In genomic region chr20:52622086-52622485, GRCh38 we compare ENCODE assay signal across 16 cellular contexts.
DNase-seq lines count a peak whose midpoint lies in the region; ATAC-seq and TF ChIP-seq lines count a peak whose summit lies in the region.
"Had no signal": no experiment of that assay in that cellular context is flagged by ENCODE, and none has a peak within 500 bp of the region (broad histone marks: within the 10 kb centered on the region; RNA-seq: fewer than 3 reads in every experiment).

No MANE protein-coding gene starts in this region.

- ATAC-seq in upper lobe of right lung (no peak), heart right ventricle (no peak)
- ATAC-seq: CD8-positive, alpha-beta T cell; Panc1 had no signal

- H3K4me3 Mint-ChIP-seq in immature natural killer cell = no peak overlapping the region
- H3K4me3 Mint-ChIP-seq: CD8-positive, alpha-beta T cell; IgD-negative memory B cell had no signal

- no peak overlapping the region for H2BK120ac ChIP-seq in trophoblast cell (ENCODE audit: insufficient read depth, low read length, poor library complexity)

- H2AK5ac ChIP-seq in trophoblast cell (ENCODE audit: low read length) = no peak overlapping the region

- H3K4me2 ChIP-seq in trophoblast cell (ENCODE audit: low read length) = no peak overlapping the region

- H3K4me3 ChIP-seq in epithelial cell of esophagus (ENCODE audit: low read length) (no peak overlapping the region), trophoblast cell (ENCODE audit: low read depth, low read length) (no peak overlapping the region), upper lobe of right lung (no peak overlapping the region), heart right ventricle (no peak overlapping the region)

- H2AFZ ChIP-seq in trophoblast cell (ENCODE audit: insufficient read depth, low read length, poor library complexity) = no peak overlapping the region

- H3K27ac Mint-ChIP-seq in immature natural killer cell = no peak overlapping the region
- H3K27ac Mint-ChIP-seq: CD8-positive, alpha-beta T cell; IgD-negative memory B cell had no signal

- no peak overlapping the region for H4K8ac ChIP-seq in trophoblast cell (ENCODE audit: low read depth, low read length)

- H4K12ac ChIP-seq in trophoblast cell (ENCODE audit: low read depth, low read length) = no peak overlapping the region

- H3K27me3 ChIP-seq in trophoblast cell (ENCODE audit: insufficient read depth, low read length) (no peaks in the 10 kb centered on the region), upper lobe of right lung (no peaks in the 10 kb centered on the region), heart right ventricle (peaks cover 0 to 15% (median 0%) of the 10 kb centered on the region in 7 donors)
- H3K27me3 ChIP-seq: BE2C had no signal

- no peaks in the 10 kb centered on the region for H3K79me2 ChIP-seq in trophoblast cell (ENCODE audit: control insufficient read depth, insufficient read depth, low read length, poor library complexity)

- no peaks in the 10 kb centered on the region for H3K9me3 Mint-ChIP-seq in immature natural killer cell
- H3K9me3 Mint-ChIP-seq: CD8-positive, alpha-beta T cell; IgD-negative memory B cell had no signal

- DNase-seq in AG08395 (ENCODE audit: low spot score) (peak; percentile 44), LHCN-M2 (ENCODE audit: low read depth) (peak; percentile 93), epithelial cell of esophagus (ENCODE audit: low read depth) (peak; percentile 3), trophoblast cell (peak; percentile 30 to 84), upper lobe of right lung (no peak), heart right ventricle (no peak), midbrain (lab: John Stamatoyannopoulos, UW) (no peak), immature natural killer cell (no peak)
- DNase-seq: BE2C; CD8-positive, alpha-beta T cell; NCI-H1436; NCI-H2029 treated with DMSO at 0.1 percent for 48 hours; NCI-H510A treated with DMSO at 0.1 percent for 48 hours; SHP77 had no signal

- H3K27me3 Mint-ChIP-seq in immature natural killer cell (ENCODE audit: low read depth in 3 of 3) = peaks cover 0 to 3% (median 0%) of the 10 kb centered on the region in 3 donors

- TF ChIP-seq CTCF in epithelial cell of esophagus (IDR thresholded peaks at IDR 0.05; ENCODE audit: insufficient read depth, low read depth, low read length, missing control alignments) = no peak
- TF ChIP-seq CTCF in upper lobe of right lung (IDR thresholded peaks at IDR 0.05) = no peak
- no peak for TF ChIP-seq CTCF in heart right ventricle (IDR thresholded peaks at IDR 0.05)

- no peak overlapping the region for H3K23ac ChIP-seq in trophoblast cell (ENCODE audit: low read length)

- intact Hi-C loops in upper lobe of right lung (cut with DNase I) = no loop called here
- intact Hi-C loops in heart right ventricle (cut with DNase I) = no loop called here

- H3K36me3 ChIP-seq in trophoblast cell (ENCODE audit: control insufficient read depth in 1 of 2, insufficient read depth in 2 of 2, low read length in 2 of 2) = no peaks in the 10 kb centered on the region
- no peaks in the 10 kb centered on the region for H3K36me3 ChIP-seq in upper lobe of right lung
- H3K36me3 ChIP-seq in heart right ventricle = no peaks in the 10 kb centered on the region
- H3K36me3 ChIP-seq: BE2C had no signal

- no peak overlapping the region for H2BK5ac ChIP-seq in trophoblast cell (ENCODE audit: low read depth, low read length, poor library complexity)

- no peak overlapping the region for H3K4ac ChIP-seq in trophoblast cell (ENCODE audit: low read depth, low read length)

- H3K27ac ChIP-seq in trophoblast cell (ENCODE audit: low read depth, low read length) = no peak overlapping the region
- H3K27ac ChIP-seq in upper lobe of right lung = no peak overlapping the region
- H3K27ac ChIP-seq in heart right ventricle = no peak overlapping the region

- no peaks in the 10 kb centered on the region for H3K79me1 ChIP-seq in trophoblast cell (ENCODE audit: low read length)

- H3K9me3 ChIP-seq in trophoblast cell (ENCODE audit: insufficient read depth, low read depth, low read length) = no peaks in the 10 kb centered on the region
- H3K9me3 ChIP-seq in upper lobe of right lung = no peaks in the 10 kb centered on the region
- no peaks in the 10 kb centered on the region for H3K9me3 ChIP-seq in heart right ventricle
- H3K9me3 ChIP-seq: BE2C had no signal

- H3K36me3 Mint-ChIP-seq in immature natural killer cell = no peaks in the 10 kb centered on the region
- H3K36me3 Mint-ChIP-seq: CD8-positive, alpha-beta T cell; IgD-negative memory B cell had no signal

- H3K9ac ChIP-seq in trophoblast cell (ENCODE audit: low read length) = no peak overlapping the region

- no peak overlapping the region for H3K14ac ChIP-seq in trophoblast cell (ENCODE audit: low read length)

- H2BK12ac ChIP-seq in trophoblast cell (ENCODE audit: low read length) = no peak overlapping the region

- H3K4me1 Mint-ChIP-seq in immature natural killer cell = no peaks in the 10 kb centered on the region

- no peak overlapping the region for H3K18ac ChIP-seq in trophoblast cell (ENCODE audit: low read length)

- H3K4me1 ChIP-seq in trophoblast cell (ENCODE audit: control insufficient read depth in 1 of 2, insufficient read depth in 2 of 2, low read length in 2 of 2) (no peaks in the 10 kb centered on the region), upper lobe of right lung (no peaks in the 10 kb centered on the region), heart right ventricle (no peaks in the 10 kb centered on the region)
- H3K4me1 ChIP-seq: BE2C had no signal

- no peak overlapping the region for H4K91ac ChIP-seq in trophoblast cell (ENCODE audit: low read depth, low read length)

Comparison
In these comparisons a context has a peak if more than half of its experiments do, and no peak if none do; other contexts are left out.
1. DNase-seq: peak in AG08395 (single experiment), LHCN-M2 (single experiment), epithelial cell of esophagus (single experiment) and trophoblast cell (2 of 2); none in upper lobe of right lung (single experiment), heart right ventricle (0 of 2), midbrain (single experiment) and immature natural killer cell (0 of 3).